In the genomic region with DNA sequence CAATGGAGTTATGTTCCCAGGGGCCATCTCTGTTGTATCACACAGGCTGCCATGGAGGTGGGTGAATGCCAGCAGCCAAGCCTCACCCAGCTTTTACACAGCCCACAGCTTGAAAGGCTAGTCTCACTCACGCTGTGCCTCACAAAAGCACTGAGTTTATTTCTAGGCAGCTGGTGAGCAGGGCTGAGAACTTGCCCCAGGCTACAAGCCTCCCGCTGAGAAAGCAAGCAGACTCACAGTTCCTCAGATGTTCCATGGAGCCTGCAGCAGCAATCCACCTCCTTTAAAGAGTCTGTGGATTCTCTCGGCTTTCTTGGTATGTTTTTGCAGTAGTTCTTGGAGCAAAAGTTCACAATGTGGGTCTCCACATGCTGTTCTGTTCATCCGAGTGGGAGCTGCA, we compare ENCODE assay signal across 26 cellular contexts. TPM values are rescaled to one million over a fixed set of nuclear protein-coding genes. Genes with fewer than 3 reads are reported as not detected.
A peak's percentile ranks its signal among the peaks of the same experiment; 100 is the strongest.
DNase-seq lines count a peak whose midpoint lies in the region; TF ChIP-seq lines count a peak whose summit lies in the region.
"Had no signal": no experiment of that assay in that cellular context is flagged by ENCODE, and none has a peak within 500 bp of the region (broad histone marks: within the 10 kb centered on the region; RNA-seq: fewer than 3 reads in every experiment).

No MANE protein-coding gene starts in this region.

- H2AK5ac ChIP-seq in trophoblast cell (ENCODE audit: low read length) = no peak overlapping the region

- no peak overlapping the region for H4K8ac ChIP-seq in trophoblast cell (ENCODE audit: low read depth, low read length)

- no peak overlapping the region for H3K27ac ChIP-seq in trophoblast cell (ENCODE audit: low read depth, low read length)
- H3K27ac ChIP-seq in thyroid gland = no peak overlapping the region
- H3K27ac ChIP-seq: ascending aorta, dorsolateral prefrontal cortex, heart left ventricle, lower lobe of right lung, thoracic aorta had no signal

- H2BK5ac ChIP-seq in trophoblast cell (ENCODE audit: low read depth, low read length, poor library complexity) = no peak overlapping the region

- H3K4me3 ChIP-seq in trophoblast cell (ENCODE audit: low read depth, low read length) (no peak overlapping the region), thyroid gland (replicated peaks in 1 of 3) (no peak overlapping the region)
- H3K4me3 ChIP-seq: ascending aorta, dorsolateral prefrontal cortex, HAP-1, heart left ventricle, lower lobe of right lung, thoracic aorta had no signal

- no peak overlapping the region for H2BK12ac ChIP-seq in trophoblast cell (ENCODE audit: low read length)

- no peak overlapping the region for H4K91ac ChIP-seq in trophoblast cell (ENCODE audit: low read depth, low read length)

- H3K27me3 ChIP-seq in trophoblast cell (ENCODE audit: insufficient read depth, low read length) (no peaks in the 10 kb centered on the region), thyroid gland (no peaks in the 10 kb centered on the region)
- H3K27me3 ChIP-seq: ascending aorta, dorsolateral prefrontal cortex had no signal

- H3K23ac ChIP-seq in trophoblast cell (ENCODE audit: low read length) = no peak overlapping the region

- no peak for TF ChIP-seq POLR2A in thyroid gland (IDR thresholded peaks at IDR 0.05)

- H4K12ac ChIP-seq in trophoblast cell (ENCODE audit: low read depth, low read length) = no peak overlapping the region

- H3K36me3 ChIP-seq in trophoblast cell (ENCODE audit: control insufficient read depth in 1 of 2, insufficient read depth in 2 of 2, low read length in 2 of 2) = no peaks in the 10 kb centered on the region
- H3K36me3 ChIP-seq in thyroid gland = no peaks in the 10 kb centered on the region
- H3K36me3 ChIP-seq: ascending aorta, HAP-1, heart left ventricle, lower lobe of right lung, thoracic aorta had no signal

- no peak for TF ChIP-seq CTCF in thyroid gland (IDR thresholded peaks at IDR 0.05)

- no peaks in the 10 kb centered on the region for H3K4me1 ChIP-seq in trophoblast cell (ENCODE audit: control insufficient read depth in 1 of 2, insufficient read depth in 2 of 2, low read length in 2 of 2)
- no peaks in the 10 kb centered on the region for H3K4me1 ChIP-seq in thyroid gland
- H3K4me1 ChIP-seq: ascending aorta, HAP-1, heart left ventricle, lower lobe of right lung had no signal

- intact Hi-C loops in thyroid gland (cut with DNase I) = no loop called here

- no peak overlapping the region for H3K14ac ChIP-seq in trophoblast cell (ENCODE audit: low read length)

- no CpG with 5 or more reads among the region's 4 CpGs for WGBS in trophoblast cell (ENCODE audit: extremely low coverage, insufficient coverage, insufficient read length)
- 92 to 98% methylated on average over 4 of the region's 4 CpGs for WGBS in thyroid gland, 2 donors

- no peak overlapping the region for H3K4ac ChIP-seq in trophoblast cell (ENCODE audit: low read depth, low read length)

- H2BK120ac ChIP-seq in trophoblast cell (ENCODE audit: insufficient read depth, low read length, poor library complexity) = no peak overlapping the region

- H3K9me3 ChIP-seq in trophoblast cell (ENCODE audit: insufficient read depth, low read depth, low read length) (peaks cover 5% of the 10 kb centered on the region), thyroid gland (no peaks in the 10 kb centered on the region)
- H3K9me3 ChIP-seq: HAP-1, lower lobe of right lung had no signal

- no peak overlapping the region for H2AFZ ChIP-seq in trophoblast cell (ENCODE audit: insufficient read depth, low read length, poor library complexity)

- H3K79me1 ChIP-seq in trophoblast cell (ENCODE audit: low read length) = no peaks in the 10 kb centered on the region

- no peak overlapping the region for H3K9ac ChIP-seq in trophoblast cell (ENCODE audit: low read length)

- no peak overlapping the region for H3K18ac ChIP-seq in trophoblast cell (ENCODE audit: low read length)

- DNase-seq in NCI-H748 (lab: John Stamatoyannopoulos, UW; ENCODE audit: unreplicated experiment) (peak; percentile 80), NCI-H748 treated with DMSO at 0.1 percent for 48 hours (lab: John Stamatoyannopoulos, UW) (no peak), NCI-H69 (lab: John Stamatoyannopoulos, UW) (peak; percentile 42), brain pericyte (ENCODE audit: low read depth, low spot score) (peak; percentile 65), trophoblast cell (peak; percentile 76 to 81), NCI-H1105 treated with DMSO at 0.1 percent for 48 hours (lab: John Stamatoyannopoulos, UW) (no peak), thyroid gland (no peak), germinal center (ENCODE audit: low spot score) (no peak)
- DNase-seq: 8988T; activated CD4-positive, alpha-beta memory T cell treated with anti-CD3 and anti-CD28 coated beads, Interleukin-2, amount 10 ng/mL, durations not matched to agents 7 days and 5 days; activated CD4-positive, CD25-positive, alpha-beta regulatory T cell treated with anti-CD3 and anti-CD28 coated beads, Interleukin-2, amount 50 U/mL, for 72 hours; activated T-cell treated with anti-CD3 and anti-CD28 coated beads for 4 hours; CD4-positive, CD25-positive, alpha-beta regulatory T cell; DMS153; dorsolateral prefrontal cortex; GF-D8; heart left ventricle; kidney; lower lobe of right lung; NCI-H1105; NCI-H510A had no signal

- H3K79me2 ChIP-seq in trophoblast cell (ENCODE audit: control insufficient read depth, insufficient read depth, low read length, poor library complexity) = no peaks in the 10 kb centered on the region

- H3K4me2 ChIP-seq in trophoblast cell (ENCODE audit: low read length) = no peak overlapping the region

RNA-seq across cellular contexts. Expression of a gene that starts 40.9 kb away (rescaled TPM):
- polyA plus RNA-seq in trophoblast cell (2013) = 0.74 and 0.75 TPM in 2 replicates
- total RNA-seq in thyroid gland = 1 to 10 TPM; 1.3 to 9.8 (median 7.3) TPM
- total RNA-seq: activated CD4-positive, alpha-beta memory T cell treated with anti-CD3 and anti-CD28 coated beads, Interleukin-2, amount 10 ng/mL, durations not matched to agents 7 days and 5 days; CD4-positive, CD25-positive, alpha-beta regulatory T cell; endothelial cell of umbilical vein; osteoblast had no signal
- polyA plus RNA-seq: endothelial cell of umbilical vein had no signal

Comparison
In these comparisons a context has a peak if more than half of its experiments do, and no peak if none do; other contexts are left out.
1. DNase-seq: peak in NCI-H748 (single experiment), NCI-H69 (single experiment), brain pericyte (single experiment) and trophoblast cell (2 of 2); none in NCI-H748 treated with DMSO at 0.1 percent for 48 hours (single experiment), NCI-H1105 treated with DMSO at 0.1 percent for 48 hours (single experiment), thyroid gland (0 of 2) and germinal center (single experiment).